In the genomic region with DNA sequence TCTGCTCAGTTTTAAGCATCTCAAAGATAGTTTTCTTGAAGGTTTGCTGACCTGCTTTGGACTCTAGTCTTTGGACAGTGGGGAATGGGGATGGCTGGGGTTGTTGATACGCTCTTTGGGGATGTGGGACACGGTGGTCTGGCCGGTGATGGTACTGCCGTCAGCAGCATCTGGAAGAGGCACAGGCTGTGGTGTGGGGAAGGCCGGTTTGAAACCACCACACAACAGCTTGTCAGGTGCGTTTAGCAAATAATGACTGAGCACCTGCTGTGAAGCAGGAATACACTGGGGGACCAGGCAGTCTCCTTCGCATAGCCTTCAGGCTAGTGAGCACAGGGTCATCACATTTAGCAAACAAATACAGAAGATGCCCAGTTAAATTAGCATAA, we compare ENCODE assay signal across 14 cellular contexts.
DNase-seq lines count a peak whose midpoint lies in the region; ATAC-seq, FAIRE-seq and TF ChIP-seq lines count a peak whose summit lies in the region.
"Had no signal": no experiment of that assay in that cellular context is flagged by ENCODE, and none has a peak within 500 bp of the region (broad histone marks: within the 10 kb centered on the region; RNA-seq: fewer than 3 reads in every experiment).

No MANE protein-coding gene starts in this region.

- H3K4me2 ChIP-seq in BLaER1: peak overlapping the region; percentile 62
- H3K4me2 ChIP-seq in GM12878 (ENCODE audit: control insufficient read depth, insufficient read depth): no peak overlapping the region

- no TSS peak for BruUV-seq in GM12878 (replicated peaks; lab: Mats Ljungman, UMichigan)
- BruUV-seq in MCF 10A (replicated peaks; lab: Mats Ljungman, UMichigan): no TSS peak

- H3K79me2 ChIP-seq in GM12878 (ENCODE audit: control insufficient read depth, insufficient read depth, low read length): no peaks in the 10 kb centered on the region

- SMC1A ChIA-PET in GM12878 (lab: Charles Lee; ENCODE audit: uncharacterized antibody, unreplicated experiment): interaction anchor here (0.6 kb wide), 1 partner anchor 326 kb away, joined by 3 read pairs; no protein-coding TSS in a partner anchor

- H3K4me3 ChIP-seq in BLaER1: no peak overlapping the region
- H3K4me3 ChIP-seq in CD4-positive, alpha-beta memory T cell (ENCODE audit: low read length in 2 of 2): no peak overlapping the region
- H3K4me3 ChIP-seq in GM12878: no peak overlapping the region
- H3K4me3 ChIP-seq: tibial nerve had no signal

- no peak for TF ChIP-seq EP300 in GM12878 (IDR thresholded peaks at IDR 0.05; ENCODE audit: borderline replicate concordance in 1 of 2, control insufficient read depth in 1 of 2, low read depth in 2 of 2, low read length in 2 of 2)

- peaks cover 24 to 53% (median 33%) of the 10 kb centered on the region in 4 donors for H3K4me1 Mint-ChIP-seq in CD4-positive, alpha-beta memory T cell
- H3K4me1 Mint-ChIP-seq in MCF 10A (ENCODE audit: insufficient read depth, unreplicated experiment): no peaks in the 10 kb centered on the region

- peak overlapping the region in 2 of 8 donors; percentile 35 to 49 for H3K4me3 Mint-ChIP-seq in CD4-positive, alpha-beta memory T cell
- no peak overlapping the region for H3K4me3 Mint-ChIP-seq in MCF 10A (ENCODE audit: unreplicated experiment)
- H3K4me3 Mint-ChIP-seq: activated CD4-positive, alpha-beta T cell treated with anti-CD3 and anti-CD28 coated beads, Interleukin-2, amount 10 ng/mL, durations not matched to agents 24 days and 14 days had no signal

- H3K9ac ChIP-seq in BLaER1 (no peak overlapping the region), GM12878 (ENCODE audit: control insufficient read depth, insufficient read depth, low read length) (no peak overlapping the region)

- H3K9me3 Mint-ChIP-seq in CD4-positive, alpha-beta memory T cell: peaks cover 0 to 4% (median 0%) of the 10 kb centered on the region in 8 donors
- no peaks in the 10 kb centered on the region for H3K9me3 Mint-ChIP-seq in MCF 10A (ENCODE audit: unreplicated experiment)
- H3K9me3 Mint-ChIP-seq: activated CD4-positive, alpha-beta T cell treated with anti-CD3 and anti-CD28 coated beads, Interleukin-2, amount 10 ng/mL, durations not matched to agents 24 days and 14 days had no signal

- H3K4me1 ChIP-seq in BLaER1 (peaks cover 51% of the 10 kb centered on the region), GM12878 (ENCODE audit: control insufficient read depth, insufficient read depth, low read length) (no peaks in the 10 kb centered on the region)
- peaks cover 31% of the 10 kb centered on the region for H3K4me1 ChIP-seq in CD4-positive, alpha-beta memory T cell (ENCODE audit: insufficient read depth, low read length)

- H3K27me3 ChIP-seq in BLaER1 (peaks cover 21% of the 10 kb centered on the region), GM12878 (replicated peaks in 1 of 2; ENCODE audit: control insufficient read depth in 2 of 2, insufficient read depth in 2 of 2, low read length in 1 of 2) (peaks cover 0 to 3% of the 10 kb centered on the region in 2 experiments; a peak in 3 of 4 replicates)
- no peaks in the 10 kb centered on the region for H3K27me3 ChIP-seq in CD4-positive, alpha-beta memory T cell (ENCODE audit: insufficient read depth, low read length)

- no peak overlapping the region for H2AFZ ChIP-seq in GM12878 (ENCODE audit: control insufficient read depth, low read depth, low read length)

- no peak for DNase-seq in CD4-positive, alpha-beta memory T cell
- DNase-seq in NCI-H2081 treated with DMSO at 0.1 percent for 48 hours (lab: John Stamatoyannopoulos, UW) (peak; percentile 45), GM12878 (ENCODE audit: low read depth, low spot score) (no peak), NCI-H128 (lab: John Stamatoyannopoulos, UW; ENCODE audit: unreplicated experiment) (no peak), MCF 10A (ENCODE audit: unreplicated experiment) (no peak), cerebellar cortex (ENCODE audit: low spot score) (no peak)
- DNase-seq in stimulated activated CD4-positive, alpha-beta T cell treated with anti-CD3 and anti-CD28 coated beads, Interleukin-2, amount 100 ng/mL, for 24 hours: no peak
- DNase-seq: activated CD4-positive, alpha-beta T cell treated with anti-CD3 and anti-CD28 coated beads, Interleukin-2, amount 10 ng/mL, durations not matched to agents 24 days and 14 days; activated effector memory CD4-positive, alpha-beta T cell treated with anti-CD3 and anti-CD28 coated beads, Interleukin-2, amount 50 U/mL, for 16 hours; central memory CD4-positive, alpha-beta T cell; erythroblast; left ventricle myocardium superior had no signal

- no peak for TF ChIP-seq POLR2A in GM12878 (IDR thresholded peaks at IDR 0.05; ENCODE audit: low read depth, low read length)

- no peaks in the 10 kb centered on the region for H3K36me3 Mint-ChIP-seq in CD4-positive, alpha-beta memory T cell
- H3K36me3 Mint-ChIP-seq in MCF 10A (ENCODE audit: insufficient read depth, unreplicated experiment): no peaks in the 10 kb centered on the region

- H3K36me3 ChIP-seq in BLaER1 (no peaks in the 10 kb centered on the region), GM12878 (ENCODE audit: control insufficient read depth in 2 of 2, insufficient read depth in 2 of 2, low read length in 1 of 2) (no peaks in the 10 kb centered on the region)
- H3K36me3 ChIP-seq in CD4-positive, alpha-beta memory T cell (ENCODE audit: insufficient read depth, low read length): no peaks in the 10 kb centered on the region
- H3K36me3 ChIP-seq: tibial nerve had no signal

- CTCF ChIA-PET in CD4-positive, alpha-beta memory T cell (lab: Charles Lee; ENCODE audit: partially characterized antibody): no interaction called here
- CTCF ChIA-PET in GM12878 (lab: Yijun Ruan, JAX) (no interaction called here), MCF 10A (lab: Yijun Ruan, JAX) (no interaction called here)

- H3K27ac ChIP-seq in BLaER1 (no peak overlapping the region), GM12878 (ENCODE audit: control insufficient read depth, insufficient read depth) (no peak overlapping the region)
- no peak overlapping the region for H3K27ac ChIP-seq in CD4-positive, alpha-beta memory T cell (ENCODE audit: low read depth, low read length)
- H3K27ac ChIP-seq: tibial nerve had no signal

- H4K20me1 ChIP-seq in BLaER1: no peaks in the 10 kb centered on the region
- H4K20me1 ChIP-seq in GM12878 (ENCODE audit: control insufficient read depth, insufficient read depth): no peaks in the 10 kb centered on the region

- no peak for TF ChIP-seq RAD21 in GM12878 (IDR thresholded peaks at IDR 0.05; ENCODE audit: insufficient read depth, low read depth, low read length)

- POLR2A ChIA-PET in CD4-positive, alpha-beta memory T cell (lab: Charles Lee; ENCODE audit: partially characterized antibody): interaction anchor here (0.8 to 1.8 kb wide), 2 partner anchors 8 to 45 kb away, joined by 4 to 12 read pairs; no protein-coding TSS in a partner anchor
- POLR2A ChIA-PET in GM12878 (lab: Charles Lee): no interaction called here
- POLR2A ChIA-PET in MCF 10A (lab: Yijun Ruan, JAX): no interaction called here

- no peak for FAIRE-seq in GM12878 (lab: Jason Lieb, UNC)

- in situ Hi-C loops in GM12878 (cut with MboI): no loop called here

- H3K27me3 Mint-ChIP-seq in CD4-positive, alpha-beta memory T cell: peaks cover 3 to 4% of the 10 kb centered on the region in 2 donors
- H3K27me3 Mint-ChIP-seq in MCF 10A (ENCODE audit: insufficient read depth, unreplicated experiment): peaks cover under 1% of the 10 kb centered on the region

- whole genome bisulfite sequencing in GM12878 (ENCODE audit: insufficient coverage, insufficient replicate concordance, low lambda C conversion rate, missing lambda C conversion rate): 42% methylated on average over 7 of the region's 7 CpGs

- 0 out of 3 replicates have a peak, but pooled peaks have one; percentile 12 for ATAC-seq in GM12878
- ATAC-seq: left ventricle myocardium superior had no signal

- H3K9me3 ChIP-seq in BLaER1 (no peaks in the 10 kb centered on the region), GM12878 (replicated peaks; ENCODE audit: control insufficient read depth, insufficient read depth, low read length) (no peaks in the 10 kb centered on the region)
- H3K9me3 ChIP-seq in CD4-positive, alpha-beta memory T cell (ENCODE audit: control insufficient read depth in 1 of 2, low read length in 2 of 2): no peaks in the 10 kb centered on the region
- H3K9me3 ChIP-seq: tibial nerve had no signal

- RAD21 ChIA-PET in GM12878 (lab: Charles Lee; ENCODE audit: unreplicated experiment): no interaction called here

- intact Hi-C loops in CD4-positive, alpha-beta memory T cell (cut with micrococcal nuclease): no loop called here
- intact Hi-C loops in GM12878 (cut with micrococcal nuclease; ENCODE audit: unreplicated experiment) (loop anchor here (1.0 kb wide), 1 partner anchor 44 kb away; no protein-coding TSS in a partner anchor), MCF 10A (cut with micrococcal nuclease) (no loop called here)

- peak overlapping the region in 4 of 7 donors; percentile 29 to 91 (median 60) for H3K27ac Mint-ChIP-seq in CD4-positive, alpha-beta memory T cell
- H3K27ac Mint-ChIP-seq in MCF 10A (ENCODE audit: low read depth, unreplicated experiment): no peak overlapping the region
- H3K27ac Mint-ChIP-seq: activated CD4-positive, alpha-beta T cell treated with anti-CD3 and anti-CD28 coated beads, Interleukin-2, amount 10 ng/mL, durations not matched to agents 24 days and 14 days had no signal

- TF ChIP-seq CTCF in GM12878 (IDR thresholded peaks at IDR 0.05 in 2 of 3, conservative IDR thresholded peaks at IDR 0.05 in 1 of 3; ENCODE audit: control insufficient read depth in 2 of 3, extremely low read depth in 1 of 3, insufficient read depth in 1 of 3, low read depth in 3 of 3, low read length in 3 of 3) (no peak), MCF 10A (IDR thresholded peaks at IDR 0.05; ENCODE audit: unreplicated experiment) (no peak)

TF ChIP-seq in GM12878, 131 proteins besides CTCF, POLR2A, EP300 and RAD21 (continues in another document):
- TF ChIP-seq, protein P1, sequence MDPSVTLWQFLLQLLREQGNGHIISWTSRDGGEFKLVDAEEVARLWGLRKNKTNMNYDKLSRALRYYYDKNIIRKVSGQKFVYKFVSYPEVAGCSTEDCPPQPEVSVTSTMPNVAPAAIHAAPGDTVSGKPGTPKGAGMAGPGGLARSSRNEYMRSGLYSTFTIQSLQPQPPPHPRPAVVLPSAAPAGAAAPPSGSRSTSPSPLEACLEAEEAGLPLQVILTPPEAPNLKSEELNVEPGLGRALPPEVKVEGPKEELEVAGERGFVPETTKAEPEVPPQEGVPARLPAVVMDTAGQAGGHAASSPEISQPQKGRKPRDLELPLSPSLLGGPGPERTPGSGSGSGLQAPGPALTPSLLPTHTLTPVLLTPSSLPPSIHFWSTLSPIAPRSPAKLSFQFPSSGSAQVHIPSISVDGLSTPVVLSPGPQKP (IDR thresholded peaks at IDR 0.05; ENCODE audit: low read depth, low read length): no peak
